Comparison of ENCODE assay signal across 8 cellular contexts in genomic region chr15:98518823-98519561, GRCh38.
DNase-seq lines count a peak whose midpoint lies in the region; ATAC-seq and TF ChIP-seq lines count a peak whose summit lies in the region.

No MANE protein-coding gene starts in this region.

- peaks cover 2% of the 10 kb centered on the region for H3K27me3 Mint-ChIP-seq in activated CD8-positive, alpha-beta T cell treated with anti-CD3 and anti-CD28 coated beads for 36 hours
- no peaks in the 10 kb centered on the region for H3K27me3 Mint-ChIP-seq in stimulated activated naive CD8-positive, alpha-beta T cell treated with anti-CD3 and anti-CD28 coated beads, Interleukin-15, amount 100 ng/mL, for 72 hours

- no peaks in the 10 kb centered on the region for H3K4me1 Mint-ChIP-seq in activated CD8-positive, alpha-beta T cell treated with anti-CD3 and anti-CD28 coated beads for 36 hours (ENCODE audit: low read depth)
- peaks cover 7% of the 10 kb centered on the region for H3K4me1 Mint-ChIP-seq in stimulated activated naive CD8-positive, alpha-beta T cell treated with anti-CD3 and anti-CD28 coated beads, Interleukin-15, amount 100 ng/mL, for 72 hours

- peak; percentile 82 for ATAC-seq in GM19452 (IDR thresholded peaks at IDR 0.05; ENCODE audit: unreplicated experiment)
- ATAC-seq in activated CD8-positive, alpha-beta T cell treated with anti-CD3 and anti-CD28 coated beads for 36 hours = peak; percentile 83
- peak; percentile 83 for ATAC-seq in stimulated activated naive CD8-positive, alpha-beta T cell treated with anti-CD3 and anti-CD28 coated beads, Interleukin-15, amount 100 ng/mL, for 72 hours

- POLR2A ChIA-PET in activated CD8-positive, alpha-beta T cell treated with anti-CD3 and anti-CD28 coated beads for 36 hours (lab: Charles Lee) = no interaction called here

- H3K27ac Mint-ChIP-seq in activated CD8-positive, alpha-beta T cell treated with anti-CD3 and anti-CD28 coated beads for 36 hours = no peak overlapping the region
- H3K27ac Mint-ChIP-seq in stimulated activated naive CD8-positive, alpha-beta T cell treated with anti-CD3 and anti-CD28 coated beads, Interleukin-15, amount 100 ng/mL, for 72 hours = no peak overlapping the region

- H3K36me3 Mint-ChIP-seq in activated CD8-positive, alpha-beta T cell treated with anti-CD3 and anti-CD28 coated beads for 36 hours (ENCODE audit: low read depth) = no peaks in the 10 kb centered on the region

- TF ChIP-seq CTCF in activated CD8-positive, alpha-beta T cell treated with anti-CD3 and anti-CD28 coated beads for 36 hours (IDR thresholded peaks at IDR 0.05) = peak; percentile 64
- TF ChIP-seq CTCF in epithelial cell of esophagus (IDR thresholded peaks at IDR 0.05; ENCODE audit: insufficient read depth, low read depth, low read length, missing control alignments) = peak; percentile 80

- intact Hi-C loops in activated CD8-positive, alpha-beta T cell treated with anti-CD3 and anti-CD28 coated beads for 36 hours (cut with micrococcal nuclease) = loop anchor here (1.0 kb wide), 1 partner anchor 140 kb away; no protein-coding TSS in a partner anchor

- H3K4me3 Mint-ChIP-seq in activated CD8-positive, alpha-beta T cell treated with anti-CD3 and anti-CD28 coated beads for 36 hours = no peak overlapping the region
- peak overlapping the region in 1 of 2 donors; percentile 26 for H3K4me3 Mint-ChIP-seq in stimulated activated naive CD8-positive, alpha-beta T cell treated with anti-CD3 and anti-CD28 coated beads, Interleukin-15, amount 100 ng/mL, for 72 hours

- H3K9me3 Mint-ChIP-seq in activated CD8-positive, alpha-beta T cell treated with anti-CD3 and anti-CD28 coated beads for 36 hours = no peaks in the 10 kb centered on the region
- no peaks in the 10 kb centered on the region for H3K9me3 Mint-ChIP-seq in stimulated activated naive CD8-positive, alpha-beta T cell treated with anti-CD3 and anti-CD28 coated beads, Interleukin-15, amount 100 ng/mL, for 72 hours

- CTCF ChIA-PET in activated CD8-positive, alpha-beta T cell treated with anti-CD3 and anti-CD28 coated beads for 36 hours (lab: Charles Lee) = interaction anchor here (0.6 to 8.3 kb wide), 74 partner anchors 9 to 646 kb away, joined by 3 to 106 read pairs (median 4); partner anchors contain the start of gene IGF1R

- DNase-seq in CMK (ENCODE audit: low read depth) (peak; percentile 49), HK-2 (ENCODE audit: unreplicated experiment) (peak; percentile 42), NCI-H82 (lab: John Stamatoyannopoulos, UW) (peak; percentile 94), epithelial cell of esophagus (ENCODE audit: low read depth) (peak; percentile 82), mucosa of gallbladder (ENCODE audit: low spot score) (peak; percentile 38)
- DNase-seq in activated CD8-positive, alpha-beta T cell treated with anti-CD3 and anti-CD28 coated beads for 36 hours = peak; percentile 66
- peak; percentile 52 to 55 for DNase-seq in stimulated activated naive CD8-positive, alpha-beta T cell treated with anti-CD3 and anti-CD28 coated beads, Interleukin-15, amount 100 ng/mL, for 72 hours

- H3K4me3 ChIP-seq in epithelial cell of esophagus (ENCODE audit: low read length) = no peak overlapping the region

Comparison
In these comparisons a context has a peak if more than half of its experiments do, and no peak if none do; other contexts are left out.
1. DNase-seq: peak in every context shown above with its lines; median percentile 94 in NCI-H82; 82 in epithelial cell of esophagus; 66 in activated CD8-positive, alpha-beta T cell treated with anti-CD3 and anti-CD28 coated beads for 36 hours; 54 in stimulated activated naive CD8-positive, alpha-beta T cell treated with anti-CD3 and anti-CD28 coated beads, Interleukin-15, amount 100 ng/mL, for 72 hours; 49 in CMK; 42 in HK-2; 38 in mucosa of gallbladder.